8 cellular contexts compared by ENCODE assay signal in the genomic region with DNA sequence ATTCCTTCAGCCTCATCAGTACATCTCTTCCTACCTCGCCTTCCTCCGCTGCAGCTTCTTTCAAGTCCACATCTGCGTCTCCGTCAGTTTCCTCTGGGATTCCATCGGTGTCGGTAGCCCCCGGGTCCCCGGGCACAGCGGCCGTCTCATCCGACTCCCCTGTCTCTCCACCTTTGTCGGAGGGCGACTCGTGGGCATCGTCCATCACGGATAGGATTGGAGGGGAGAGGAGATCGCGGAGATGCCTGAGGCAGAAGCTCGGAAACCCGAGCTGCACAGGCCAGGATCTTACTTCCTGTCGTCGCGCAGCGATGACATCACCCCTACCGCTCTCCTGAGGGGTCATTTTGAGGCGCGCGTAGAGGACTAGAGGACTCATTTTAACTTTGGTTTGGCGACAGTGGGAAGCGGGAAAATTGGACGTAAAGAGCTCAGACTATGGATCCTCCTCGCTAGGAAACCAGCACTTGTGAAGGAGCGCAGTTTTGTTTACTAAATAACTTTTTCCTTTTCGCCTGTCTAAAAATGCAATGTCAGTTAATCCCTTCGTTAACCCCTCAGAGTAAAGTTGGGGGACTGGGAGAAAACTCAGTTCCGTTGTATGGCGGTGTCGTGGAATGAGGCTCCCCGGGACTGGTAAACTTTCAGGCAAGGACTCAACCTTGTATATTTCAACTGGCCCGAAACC. TPM values are rescaled to one million over a fixed set of nuclear protein-coding genes. Genes with fewer than 3 reads are reported as not detected.
DNase-seq lines count a peak whose midpoint lies in the region; ATAC-seq, FAIRE-seq and TF ChIP-seq lines count a peak whose summit lies in the region.

A gene with protein sequence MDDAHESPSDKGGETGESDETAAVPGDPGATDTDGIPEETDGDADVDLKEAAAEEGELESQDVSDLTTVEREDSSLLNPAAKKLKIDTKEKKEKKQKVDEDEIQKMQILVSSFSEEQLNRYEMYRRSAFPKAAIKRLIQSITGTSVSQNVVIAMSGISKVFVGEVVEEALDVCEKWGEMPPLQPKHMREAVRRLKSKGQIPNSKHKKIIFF (minus strand): TSS at position 290 of the 688 bp plus-strand sequence. CDS start 85 bp downstream, at position 205.

- H3K27me3 ChIP-seq in heart left ventricle (no peaks in the 10 kb centered on the region), transverse colon (no peaks in the 10 kb centered on the region)

- 0 to 1% (median 0%) methylated on average over 32 to 40 of the region's 40 CpGs for WGBS in heart left ventricle, 4 donors
- 0% methylated on average over 1 to 40 of the region's 40 CpGs for WGBS in transverse colon (ENCODE audit: low coverage in 1 of 2), 2 donors

- TF ChIP-seq CTCF in heart left ventricle (IDR thresholded peaks at IDR 0.05): no peak
- TF ChIP-seq CTCF in transverse colon (IDR thresholded peaks at IDR 0.05): no peak

- peak; percentile 78 for FAIRE-seq in GM12891 (lab: Jason Lieb, UNC)

- H3K27me3 Mint-ChIP-seq in T-helper 1 cell treated with Interleukin-12 subunit alpha and Interleukin-12 subunit beta and Interleukin-4 antibody, amounts not matched to agents 30 μg/mL and 1 μg/mL, for 36 hours (ENCODE audit: low read depth): peaks cover 20% of the 10 kb centered on the region

- peak; percentile 70 for ATAC-seq in HG02884 (IDR thresholded peaks at IDR 0.05; ENCODE audit: unreplicated experiment)
- ATAC-seq in heart left ventricle: peak; percentile 91 to 96 (median 94)

- in situ Hi-C loops in transverse colon (cut with MboI; ENCODE audit: low pct_ligation_motif_present in 1 of 4, low pct_unique_long_range_greater_than_20kb in 1 of 4, low sequenced_read_pairs in 3 of 4): no loop called here

- TF ChIP-seq POLR2A in GM12891 (IDR thresholded peaks at IDR 0.05; ENCODE audit: low read depth, low read length): peak; percentile 95
- peak in 1 of 2 donors; percentile 67 for TF ChIP-seq POLR2A in heart left ventricle (IDR thresholded peaks at IDR 0.05)
- TF ChIP-seq POLR2A in transverse colon (IDR thresholded peaks at IDR 0.05): peak; percentile 96

- H3K9me3 ChIP-seq in heart left ventricle (no peaks in the 10 kb centered on the region), transverse colon (no peaks in the 10 kb centered on the region)

- DNase-seq in GM12891 (ENCODE audit: insufficient read length, low spot score) (peak; percentile 69), NCI-H1694 treated with DMSO at 0.1 percent for 48 hours (lab: John Stamatoyannopoulos, UW) (peak; percentile 90), amniotic epithelial cell (ENCODE audit: low read depth) (peak; percentile 92), heart left ventricle (peak; percentile 94 to 96 (median 95)), pons (ENCODE audit: low spot score) (peak; percentile 94), transverse colon (peak; percentile 95)

- peak within 1 kb of the TSS; percentile 100 for H3K4me3 Mint-ChIP-seq in T-helper 1 cell treated with Interleukin-12 subunit alpha and Interleukin-12 subunit beta and Interleukin-4 antibody, amounts not matched to agents 30 μg/mL and 1 μg/mL, for 36 hours

- peak within 1 kb of the TSS; percentile 11 to 93 (median 80) for H3K27ac ChIP-seq in heart left ventricle
- peak within 1 kb of the TSS; percentile 87 to 93 (median 90) for H3K27ac ChIP-seq in transverse colon

- peaks cover 0 to 54% (median 24%) of the 10 kb centered on the region in 12 donors for H3K4me1 ChIP-seq in heart left ventricle
- peaks cover 17 to 42% (median 26%) of the 10 kb centered on the region in 4 donors for H3K4me1 ChIP-seq in transverse colon

- H3K9me3 Mint-ChIP-seq in T-helper 1 cell treated with Interleukin-12 subunit alpha and Interleukin-12 subunit beta and Interleukin-4 antibody, amounts not matched to agents 30 μg/mL and 1 μg/mL, for 36 hours: peaks cover 4% of the 10 kb centered on the region

- H3K36me3 Mint-ChIP-seq in T-helper 1 cell treated with Interleukin-12 subunit alpha and Interleukin-12 subunit beta and Interleukin-4 antibody, amounts not matched to agents 30 μg/mL and 1 μg/mL, for 36 hours (ENCODE audit: low read depth): peaks cover 25% of the 10 kb centered on the region

- peak within 1 kb of the TSS; percentile 99 for H3K27ac Mint-ChIP-seq in T-helper 1 cell treated with Interleukin-12 subunit alpha and Interleukin-12 subunit beta and Interleukin-4 antibody, amounts not matched to agents 30 μg/mL and 1 μg/mL, for 36 hours

- intact Hi-C loops in heart left ventricle (cut with DNase I) (loop anchor here in 8 of 10 donors (2.0 to 10.0 kb wide), 8 partner anchors 69 to 257 kb away; partner anchors contain the start of genes SNRPC (in 2 of the 8) and TCP11 (in 1 of the 8)), transverse colon (cut with DNase I; ENCODE audit: low total_unique reads) (no loop called here)

- H3K36me3 ChIP-seq in heart left ventricle (peaks cover 0 to 27% (median 7%) of the 10 kb centered on the region in 9 donors), transverse colon (peaks cover 0 to 12% (median 0%) of the 10 kb centered on the region in 4 donors)

- H3K4me3 ChIP-seq in heart left ventricle (peak within 1 kb of the TSS; percentile 65 to 95 (median 83)), transverse colon (peak within 1 kb of the TSS; percentile 88 to 96 (median 92))

- H3K4me1 Mint-ChIP-seq in T-helper 1 cell treated with Interleukin-12 subunit alpha and Interleukin-12 subunit beta and Interleukin-4 antibody, amounts not matched to agents 30 μg/mL and 1 μg/mL, for 36 hours (ENCODE audit: low read depth): peaks cover 34% of the 10 kb centered on the region

- TF ChIP-seq EP300 in transverse colon (IDR thresholded peaks at IDR 0.05; ENCODE audit: low read depth): no peak

TF ChIP-seq in GM12891, 5 proteins besides CTCF, POLR2A, EP300 and RAD21:
- TF ChIP-seq POLR2AphosphoS5 (IDR thresholded peaks at IDR 0.05; ENCODE audit: low read depth, low read length) (peak; percentile 88), SPI1 (IDR thresholded peaks at IDR 0.05; ENCODE audit: low read depth, low read length) (no peak), TAF1 (IDR thresholded peaks at IDR 0.05; ENCODE audit: low read depth, low read length) (peak; percentile 86), POU2F2 (IDR thresholded peaks at IDR 0.05; ENCODE audit: low read depth, low read length) (0 out of 2 replicates have a peak, but pooled peaks have one; percentile 79)

RNA-seq across cellular contexts. Expression of the gene that starts here (rescaled TPM):
- polyA plus RNA-seq in GM12891 (2012; ENCODE audit: low read depth, missing spikeins): 29.3 TPM
- 10 to 100 TPM; 14.6 to 25.9 (median 19.9) TPM for total RNA-seq in heart left ventricle
- polyA plus RNA-seq in heart left ventricle: 10 to 100 TPM; 22.7 to 75.7 TPM
- total RNA-seq in transverse colon: 10 to 100 TPM in 2 of 4 donors, 1 to 10 TPM in 2; 6.4 to 35.1 (median 19.9) TPM

Comparison
In these comparisons a context has a peak if more than half of its experiments do, and no peak if none do; other contexts are left out.
1. Peak in every context shown above with its lines: DNase-seq, ATAC-seq, H3K4me3 ChIP-seq and H3K27ac ChIP-seq.